In the genomic region with DNA sequence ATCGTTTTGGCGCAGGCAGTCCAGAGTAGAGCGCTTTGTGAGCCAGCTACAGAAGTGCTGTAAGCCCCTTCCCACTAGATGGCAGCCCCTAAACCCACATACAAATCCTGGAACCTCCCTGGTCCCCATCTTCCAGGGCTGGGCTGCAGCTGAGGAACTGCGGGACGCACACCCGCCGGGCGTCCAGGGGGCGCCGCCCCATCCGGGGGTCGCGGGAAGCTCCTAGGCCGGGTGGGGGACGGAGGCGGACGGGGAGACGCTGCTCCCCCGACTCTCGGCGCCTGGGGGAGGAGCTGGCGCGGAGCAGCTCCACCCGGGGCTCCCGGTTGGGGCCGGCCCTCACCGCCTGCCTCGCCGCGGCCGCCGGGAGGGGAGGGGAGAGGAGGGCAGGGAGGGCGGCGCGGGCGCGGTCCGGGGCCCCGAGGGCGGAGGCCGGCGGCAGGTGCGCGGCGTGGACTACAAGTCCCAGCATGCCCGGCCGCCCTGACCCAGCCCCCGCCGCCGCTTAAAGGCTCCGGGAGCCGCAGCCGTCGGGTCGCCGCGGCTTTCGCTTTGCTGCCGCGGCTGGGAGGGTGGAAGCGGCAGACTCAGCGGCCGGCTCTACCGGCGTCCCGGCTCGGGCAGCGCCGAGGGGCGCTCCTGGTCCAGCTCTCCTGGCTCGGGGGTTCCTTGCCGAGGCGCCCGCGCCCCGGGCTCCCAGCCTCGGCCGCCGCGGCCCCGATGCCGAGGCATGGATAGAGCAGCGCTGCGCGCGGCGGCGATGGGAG, we compare ENCODE assay signal across 1 cellular context.
A peak's percentile ranks its signal among the peaks of the same experiment; 100 is the strongest.
TF ChIP-seq lines count a peak whose summit lies in the region.

A gene (plus strand): TSS at position 535 of the 767 bp plus-strand sequence. CDS start 196 bp downstream, at position 731.

TF ChIP-seq in HepG2, 621 proteins besides CTCF, POLR2A, EP300 and RAD21 (continued from another document and continues in another):
- TF ChIP-seq, protein P1, sequence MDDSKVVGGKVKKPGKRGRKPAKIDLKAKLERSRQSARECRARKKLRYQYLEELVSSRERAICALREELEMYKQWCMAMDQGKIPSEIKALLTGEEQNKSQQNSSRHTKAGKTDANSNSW (CRISPR knock-in tag; IDR thresholded peaks at IDR 0.05; ENCODE audit: borderline replicate concordance), result no peak
- TF ChIP-seq, protein P2, sequence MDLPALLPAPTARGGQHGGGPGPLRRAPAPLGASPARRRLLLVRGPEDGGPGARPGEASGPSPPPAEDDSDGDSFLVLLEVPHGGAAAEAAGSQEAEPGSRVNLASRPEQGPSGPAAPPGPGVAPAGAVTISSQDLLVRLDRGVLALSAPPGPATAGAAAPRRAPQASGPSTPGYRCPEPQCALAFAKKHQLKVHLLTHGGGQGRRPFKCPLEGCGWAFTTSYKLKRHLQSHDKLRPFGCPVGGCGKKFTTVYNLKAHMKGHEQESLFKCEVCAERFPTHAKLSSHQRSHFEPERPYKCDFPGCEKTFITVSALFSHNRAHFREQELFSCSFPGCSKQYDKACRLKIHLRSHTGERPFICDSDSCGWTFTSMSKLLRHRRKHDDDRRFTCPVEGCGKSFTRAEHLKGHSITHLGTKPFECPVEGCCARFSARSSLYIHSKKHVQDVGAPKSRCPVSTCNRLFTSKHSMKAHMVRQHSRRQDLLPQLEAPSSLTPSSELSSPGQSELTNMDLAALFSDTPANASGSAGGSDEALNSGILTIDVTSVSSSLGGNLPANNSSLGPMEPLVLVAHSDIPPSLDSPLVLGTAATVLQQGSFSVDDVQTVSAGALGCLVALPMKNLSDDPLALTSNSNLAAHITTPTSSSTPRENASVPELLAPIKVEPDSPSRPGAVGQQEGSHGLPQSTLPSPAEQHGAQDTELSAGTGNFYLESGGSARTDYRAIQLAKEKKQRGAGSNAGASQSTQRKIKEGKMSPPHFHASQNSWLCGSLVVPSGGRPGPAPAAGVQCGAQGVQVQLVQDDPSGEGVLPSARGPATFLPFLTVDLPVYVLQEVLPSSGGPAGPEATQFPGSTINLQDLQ (CRISPR knock-in tag; IDR thresholded peaks at IDR 0.05), result no peak
- TF ChIP-seq ZNF589 (CRISPR knock-in tag; conservative IDR thresholded peaks at IDR 0.05), result no peak
- no peak for TF ChIP-seq TEAD3 (CRISPR knock-in tag; optimal IDR thresholded peaks at IDR 0.05; ENCODE audit: borderline replicate concordance)
- TF ChIP-seq ARNT2 (CRISPR knock-in tag; IDR thresholded peaks at IDR 0.05; ENCODE audit: low read depth), result 0 out of 2 replicates have a peak, but pooled peaks have one; percentile 53
- TF ChIP-seq ZNF552 (CRISPR knock-in tag; IDR thresholded peaks at IDR 0.05; ENCODE audit: borderline replicate concordance), result no peak
- TF ChIP-seq SP140L (CRISPR knock-in tag; IDR thresholded peaks at IDR 0.05; ENCODE audit: borderline replicate concordance), result no peak
- TF ChIP-seq, protein P3, sequence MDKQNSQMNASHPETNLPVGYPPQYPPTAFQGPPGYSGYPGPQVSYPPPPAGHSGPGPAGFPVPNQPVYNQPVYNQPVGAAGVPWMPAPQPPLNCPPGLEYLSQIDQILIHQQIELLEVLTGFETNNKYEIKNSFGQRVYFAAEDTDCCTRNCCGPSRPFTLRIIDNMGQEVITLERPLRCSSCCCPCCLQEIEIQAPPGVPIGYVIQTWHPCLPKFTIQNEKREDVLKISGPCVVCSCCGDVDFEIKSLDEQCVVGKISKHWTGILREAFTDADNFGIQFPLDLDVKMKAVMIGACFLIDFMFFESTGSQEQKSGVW (CRISPR knock-in tag; IDR thresholded peaks at IDR 0.05; ENCODE audit: borderline replicate concordance), result no peak
- TF ChIP-seq, protein P4, sequence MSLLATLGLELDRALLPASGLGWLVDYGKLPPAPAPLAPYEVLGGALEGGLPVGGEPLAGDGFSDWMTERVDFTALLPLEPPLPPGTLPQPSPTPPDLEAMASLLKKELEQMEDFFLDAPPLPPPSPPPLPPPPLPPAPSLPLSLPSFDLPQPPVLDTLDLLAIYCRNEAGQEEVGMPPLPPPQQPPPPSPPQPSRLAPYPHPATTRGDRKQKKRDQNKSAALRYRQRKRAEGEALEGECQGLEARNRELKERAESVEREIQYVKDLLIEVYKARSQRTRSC (CRISPR knock-in tag; IDR thresholded peaks at IDR 0.05; ENCODE audit: low read depth), result no peak
- TF ChIP-seq, protein P5, sequence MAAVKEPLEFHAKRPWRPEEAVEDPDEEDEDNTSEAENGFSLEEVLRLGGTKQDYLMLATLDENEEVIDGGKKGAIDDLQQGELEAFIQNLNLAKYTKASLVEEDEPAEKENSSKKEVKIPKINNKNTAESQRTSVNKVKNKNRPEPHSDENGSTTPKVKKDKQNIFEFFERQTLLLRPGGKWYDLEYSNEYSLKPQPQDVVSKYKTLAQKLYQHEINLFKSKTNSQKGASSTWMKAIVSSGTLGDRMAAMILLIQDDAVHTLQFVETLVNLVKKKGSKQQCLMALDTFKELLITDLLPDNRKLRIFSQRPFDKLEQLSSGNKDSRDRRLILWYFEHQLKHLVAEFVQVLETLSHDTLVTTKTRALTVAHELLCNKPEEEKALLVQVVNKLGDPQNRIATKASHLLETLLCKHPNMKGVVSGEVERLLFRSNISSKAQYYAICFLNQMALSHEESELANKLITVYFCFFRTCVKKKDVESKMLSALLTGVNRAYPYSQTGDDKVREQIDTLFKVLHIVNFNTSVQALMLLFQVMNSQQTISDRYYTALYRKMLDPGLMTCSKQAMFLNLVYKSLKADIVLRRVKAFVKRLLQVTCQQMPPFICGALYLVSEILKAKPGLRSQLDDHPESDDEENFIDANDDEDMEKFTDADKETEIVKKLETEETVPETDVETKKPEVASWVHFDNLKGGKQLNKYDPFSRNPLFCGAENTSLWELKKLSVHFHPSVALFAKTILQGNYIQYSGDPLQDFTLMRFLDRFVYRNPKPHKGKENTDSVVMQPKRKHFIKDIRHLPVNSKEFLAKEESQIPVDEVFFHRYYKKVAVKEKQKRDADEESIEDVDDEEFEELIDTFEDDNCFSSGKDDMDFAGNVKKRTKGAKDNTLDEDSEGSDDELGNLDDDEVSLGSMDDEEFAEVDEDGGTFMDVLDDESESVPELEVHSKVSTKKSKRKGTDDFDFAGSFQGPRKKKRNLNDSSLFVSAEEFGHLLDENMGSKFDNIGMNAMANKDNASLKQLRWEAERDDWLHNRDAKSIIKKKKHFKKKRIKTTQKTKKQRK (IDR thresholded peaks at IDR 0.05; ENCODE audit: low read length), result no peak
- no peak for TF ChIP-seq ZNF546 (CRISPR knock-in tag; conservative IDR thresholded peaks at IDR 0.05)
- no peak for TF ChIP-seq NR2F6 (IDR thresholded peaks at IDR 0.05)
- no peak for TF ChIP-seq NR2F6 (CRISPR knock-in tag; IDR thresholded peaks at IDR 0.05)
- TF ChIP-seq ZNF329 (CRISPR knock-in tag; IDR thresholded peaks at IDR 0.05; ENCODE audit: low read depth), result no peak
- TF ChIP-seq, protein P6, sequence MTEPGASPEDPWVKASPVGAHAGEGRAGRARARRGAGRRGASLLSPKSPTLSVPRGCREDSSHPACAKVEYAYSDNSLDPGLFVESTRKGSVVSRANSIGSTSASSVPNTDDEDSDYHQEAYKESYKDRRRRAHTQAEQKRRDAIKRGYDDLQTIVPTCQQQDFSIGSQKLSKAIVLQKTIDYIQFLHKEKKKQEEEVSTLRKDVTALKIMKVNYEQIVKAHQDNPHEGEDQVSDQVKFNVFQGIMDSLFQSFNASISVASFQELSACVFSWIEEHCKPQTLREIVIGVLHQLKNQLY (CRISPR knock-in tag; IDR thresholded peaks at IDR 0.05), result no peak
- TF ChIP-seq ATAD3A (CRISPR knock-in tag; IDR thresholded peaks at IDR 0.05), result no peak
- TF ChIP-seq, protein P7, sequence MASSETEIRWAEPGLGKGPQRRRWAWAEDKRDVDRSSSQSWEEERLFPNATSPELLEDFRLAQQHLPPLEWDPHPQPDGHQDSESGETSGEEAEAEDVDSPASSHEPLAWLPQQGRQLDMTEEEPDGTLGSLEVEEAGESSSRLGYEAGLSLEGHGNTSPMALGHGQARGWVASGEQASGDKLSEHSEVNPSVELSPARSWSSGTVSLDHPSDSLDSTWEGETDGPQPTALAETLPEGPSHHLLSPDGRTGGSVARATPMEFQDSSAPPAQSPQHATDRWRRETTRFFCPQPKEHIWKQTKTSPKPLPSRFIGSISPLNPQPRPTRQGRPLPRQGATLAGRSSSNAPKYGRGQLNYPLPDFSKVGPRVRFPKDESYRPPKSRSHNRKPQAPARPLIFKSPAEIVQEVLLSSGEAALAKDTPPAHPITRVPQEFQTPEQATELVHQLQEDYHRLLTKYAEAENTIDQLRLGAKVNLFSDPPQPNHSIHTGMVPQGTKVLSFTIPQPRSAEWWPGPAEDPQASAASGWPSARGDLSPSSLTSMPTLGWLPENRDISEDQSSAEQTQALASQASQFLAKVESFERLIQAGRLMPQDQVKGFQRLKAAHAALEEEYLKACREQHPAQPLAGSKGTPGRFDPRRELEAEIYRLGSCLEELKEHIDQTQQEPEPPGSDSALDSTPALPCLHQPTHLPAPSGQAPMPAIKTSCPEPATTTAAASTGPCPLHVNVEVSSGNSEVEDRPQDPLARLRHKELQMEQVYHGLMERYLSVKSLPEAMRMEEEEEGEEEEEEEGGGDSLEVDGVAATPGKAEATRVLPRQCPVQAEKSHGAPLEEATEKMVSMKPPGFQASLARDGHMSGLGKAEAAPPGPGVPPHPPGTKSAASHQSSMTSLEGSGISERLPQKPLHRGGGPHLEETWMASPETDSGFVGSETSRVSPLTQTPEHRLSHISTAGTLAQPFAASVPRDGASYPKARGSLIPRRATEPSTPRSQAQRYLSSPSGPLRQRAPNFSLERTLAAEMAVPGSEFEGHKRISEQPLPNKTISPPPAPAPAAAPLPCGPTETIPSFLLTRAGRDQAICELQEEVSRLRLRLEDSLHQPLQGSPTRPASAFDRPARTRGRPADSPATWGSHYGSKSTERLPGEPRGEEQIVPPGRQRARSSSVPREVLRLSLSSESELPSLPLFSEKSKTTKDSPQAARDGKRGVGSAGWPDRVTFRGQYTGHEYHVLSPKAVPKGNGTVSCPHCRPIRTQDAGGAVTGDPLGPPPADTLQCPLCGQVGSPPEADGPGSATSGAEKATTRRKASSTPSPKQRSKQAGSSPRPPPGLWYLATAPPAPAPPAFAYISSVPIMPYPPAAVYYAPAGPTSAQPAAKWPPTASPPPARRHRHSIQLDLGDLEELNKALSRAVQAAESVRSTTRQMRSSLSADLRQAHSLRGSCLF (CRISPR knock-in tag; IDR thresholded peaks at IDR 0.05; ENCODE audit: borderline replicate concordance), result no peak
- TF ChIP-seq CREM (IDR thresholded peaks at IDR 0.05), result no peak
- no peak for TF ChIP-seq CREM (CRISPR knock-in tag; IDR thresholded peaks at IDR 0.05)
- TF ChIP-seq ZNF839 (CRISPR knock-in tag; IDR thresholded peaks at IDR 0.05; ENCODE audit: borderline replicate concordance), result no peak
- TF ChIP-seq HHEX (CRISPR knock-in tag; IDR thresholded peaks at IDR 0.05), result no peak
- TF ChIP-seq, protein P8, sequence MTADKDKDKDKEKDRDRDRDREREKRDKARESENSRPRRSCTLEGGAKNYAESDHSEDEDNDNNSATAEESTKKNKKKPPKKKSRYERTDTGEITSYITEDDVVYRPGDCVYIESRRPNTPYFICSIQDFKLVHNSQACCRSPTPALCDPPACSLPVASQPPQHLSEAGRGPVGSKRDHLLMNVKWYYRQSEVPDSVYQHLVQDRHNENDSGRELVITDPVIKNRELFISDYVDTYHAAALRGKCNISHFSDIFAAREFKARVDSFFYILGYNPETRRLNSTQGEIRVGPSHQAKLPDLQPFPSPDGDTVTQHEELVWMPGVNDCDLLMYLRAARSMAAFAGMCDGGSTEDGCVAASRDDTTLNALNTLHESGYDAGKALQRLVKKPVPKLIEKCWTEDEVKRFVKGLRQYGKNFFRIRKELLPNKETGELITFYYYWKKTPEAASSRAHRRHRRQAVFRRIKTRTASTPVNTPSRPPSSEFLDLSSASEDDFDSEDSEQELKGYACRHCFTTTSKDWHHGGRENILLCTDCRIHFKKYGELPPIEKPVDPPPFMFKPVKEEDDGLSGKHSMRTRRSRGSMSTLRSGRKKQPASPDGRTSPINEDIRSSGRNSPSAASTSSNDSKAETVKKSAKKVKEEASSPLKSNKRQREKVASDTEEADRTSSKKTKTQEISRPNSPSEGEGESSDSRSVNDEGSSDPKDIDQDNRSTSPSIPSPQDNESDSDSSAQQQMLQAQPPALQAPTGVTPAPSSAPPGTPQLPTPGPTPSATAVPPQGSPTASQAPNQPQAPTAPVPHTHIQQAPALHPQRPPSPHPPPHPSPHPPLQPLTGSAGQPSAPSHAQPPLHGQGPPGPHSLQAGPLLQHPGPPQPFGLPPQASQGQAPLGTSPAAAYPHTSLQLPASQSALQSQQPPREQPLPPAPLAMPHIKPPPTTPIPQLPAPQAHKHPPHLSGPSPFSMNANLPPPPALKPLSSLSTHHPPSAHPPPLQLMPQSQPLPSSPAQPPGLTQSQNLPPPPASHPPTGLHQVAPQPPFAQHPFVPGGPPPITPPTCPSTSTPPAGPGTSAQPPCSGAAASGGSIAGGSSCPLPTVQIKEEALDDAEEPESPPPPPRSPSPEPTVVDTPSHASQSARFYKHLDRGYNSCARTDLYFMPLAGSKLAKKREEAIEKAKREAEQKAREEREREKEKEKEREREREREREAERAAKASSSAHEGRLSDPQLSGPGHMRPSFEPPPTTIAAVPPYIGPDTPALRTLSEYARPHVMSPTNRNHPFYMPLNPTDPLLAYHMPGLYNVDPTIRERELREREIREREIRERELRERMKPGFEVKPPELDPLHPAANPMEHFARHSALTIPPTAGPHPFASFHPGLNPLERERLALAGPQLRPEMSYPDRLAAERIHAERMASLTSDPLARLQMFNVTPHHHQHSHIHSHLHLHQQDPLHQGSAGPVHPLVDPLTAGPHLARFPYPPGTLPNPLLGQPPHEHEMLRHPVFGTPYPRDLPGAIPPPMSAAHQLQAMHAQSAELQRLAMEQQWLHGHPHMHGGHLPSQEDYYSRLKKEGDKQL (CRISPR knock-in tag; IDR thresholded peaks at IDR 0.05; ENCODE audit: low read depth), result no peak
- no peak for TF ChIP-seq HOXA7 (CRISPR knock-in tag; IDR thresholded peaks at IDR 0.05)
- TF ChIP-seq ZC3H4 (CRISPR knock-in tag; IDR thresholded peaks at IDR 0.05; ENCODE audit: borderline replicate concordance), result no peak
- TF ChIP-seq, protein P9, sequence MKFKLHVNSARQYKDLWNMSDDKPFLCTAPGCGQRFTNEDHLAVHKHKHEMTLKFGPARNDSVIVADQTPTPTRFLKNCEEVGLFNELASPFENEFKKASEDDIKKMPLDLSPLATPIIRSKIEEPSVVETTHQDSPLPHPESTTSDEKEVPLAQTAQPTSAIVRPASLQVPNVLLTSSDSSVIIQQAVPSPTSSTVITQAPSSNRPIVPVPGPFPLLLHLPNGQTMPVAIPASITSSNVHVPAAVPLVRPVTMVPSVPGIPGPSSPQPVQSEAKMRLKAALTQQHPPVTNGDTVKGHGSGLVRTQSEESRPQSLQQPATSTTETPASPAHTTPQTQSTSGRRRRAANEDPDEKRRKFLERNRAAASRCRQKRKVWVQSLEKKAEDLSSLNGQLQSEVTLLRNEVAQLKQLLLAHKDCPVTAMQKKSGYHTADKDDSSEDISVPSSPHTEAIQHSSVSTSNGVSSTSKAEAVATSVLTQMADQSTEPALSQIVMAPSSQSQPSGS (CRISPR knock-in tag; IDR thresholded peaks at IDR 0.05), result no peak
- TF ChIP-seq GLI4 (CRISPR knock-in tag; IDR thresholded peaks at IDR 0.05; ENCODE audit: borderline replicate concordance), result no peak; the same call in 1 of the 2 replicates
- TF ChIP-seq POLR2AphosphoS5 (IDR thresholded peaks at IDR 0.05; ENCODE audit: low read depth, low read length), result peak; percentile 46; the same call in 1 of the 2 replicates
